Comparison of ENCODE assay signal across 8 cellular contexts in genomic region chr5:126777257-126777973, GRCh38. TPM values are rescaled to one million over a fixed set of nuclear protein-coding genes. Genes with fewer than 3 reads are reported as not detected.
DNase-seq lines count a peak whose midpoint lies in the region; ATAC-seq and TF ChIP-seq lines count a peak whose summit lies in the region.

No MANE protein-coding gene starts in this region.

- H3F3A ChIP-seq in Loucy (ENCODE audit: low read depth), result no peaks in the 10 kb centered on the region

- ATAC-seq in GM21423 (IDR thresholded peaks at IDR 0.05; ENCODE audit: unreplicated experiment), result peak; percentile 14

- no peaks in the 10 kb centered on the region for H3K36me3 ChIP-seq in Loucy (ENCODE audit: insufficient read depth, low read length)

- H3K9ac ChIP-seq in Loucy (ENCODE audit: low read depth, low read length, poor library complexity, severe bottlenecking), result peak overlapping the region; percentile 100

- H3K9me3 ChIP-seq in Loucy (ENCODE audit: insufficient read depth, low read depth, low read length), result no peaks in the 10 kb centered on the region

- peak overlapping the region; percentile 96 for H3K4me3 ChIP-seq in Loucy (ENCODE audit: low read length, poor library complexity, severe bottlenecking)

- H3K4me1 ChIP-seq in Loucy (ENCODE audit: insufficient read depth, low read length, poor library complexity, severe bottlenecking), result peaks cover 13% of the 10 kb centered on the region

- no peak for TF ChIP-seq CTCF in Loucy (conservative IDR thresholded peaks at IDR 0.05; ENCODE audit: low read length)

- H3K79me2 ChIP-seq in Loucy (ENCODE audit: insufficient read depth, low read length), result peaks cover 62% of the 10 kb centered on the region

- peak overlapping the region; percentile 44 for H3K4me2 ChIP-seq in Loucy (ENCODE audit: low read depth, low read length, poor library complexity, severe bottlenecking)

- peaks cover 35% of the 10 kb centered on the region for H4K20me1 ChIP-seq in Loucy (ENCODE audit: insufficient read depth, low read length, poor library complexity, severe bottlenecking)

- H3K27me3 ChIP-seq in Loucy (ENCODE audit: insufficient read depth, low read length, poor library complexity, severe bottlenecking), result peaks cover 8% of the 10 kb centered on the region

- H2AFZ ChIP-seq in Loucy (ENCODE audit: low read length), result no peak overlapping the region

- H3K9me2 ChIP-seq in Loucy (replicated peaks; ENCODE audit: low read depth, low read length), result no peaks in the 10 kb centered on the region

- peak; percentile 72 for DNase-seq in COLO668 (lab: John Stamatoyannopoulos, UW; ENCODE audit: unreplicated experiment)
- DNase-seq in activated CD4-positive, CD25-positive, alpha-beta regulatory T cell treated with anti-CD3 and anti-CD28 coated beads, Interleukin-2, amount 50 U/mL, for 72 hours, result peak; percentile 73
- DNase-seq in cerebellum (ENCODE audit: low spot score), result peak; percentile 68
- peak; percentile 85 for DNase-seq in left kidney (ENCODE audit: low read depth, low spot score)
- DNase-seq in stimulated activated CD4-positive, alpha-beta T cell treated with anti-CD3 and anti-CD28 coated beads, Interleukin-15, amount 100 ng/mL, for 48 hours (ENCODE audit: low read depth in 2 of 2), result peak; percentile 40 to 42
- no peak for DNase-seq in NCI-H1694 (lab: John Stamatoyannopoulos, UW)

RNA-seq across cellular contexts. Expression of gene LMNB1, which starts 0.5 kb away (rescaled TPM):
- total RNA-seq in cerebellum, result 62.2 TPM
